ENCODE assay signal across 1 cellular context in the genomic region with DNA sequence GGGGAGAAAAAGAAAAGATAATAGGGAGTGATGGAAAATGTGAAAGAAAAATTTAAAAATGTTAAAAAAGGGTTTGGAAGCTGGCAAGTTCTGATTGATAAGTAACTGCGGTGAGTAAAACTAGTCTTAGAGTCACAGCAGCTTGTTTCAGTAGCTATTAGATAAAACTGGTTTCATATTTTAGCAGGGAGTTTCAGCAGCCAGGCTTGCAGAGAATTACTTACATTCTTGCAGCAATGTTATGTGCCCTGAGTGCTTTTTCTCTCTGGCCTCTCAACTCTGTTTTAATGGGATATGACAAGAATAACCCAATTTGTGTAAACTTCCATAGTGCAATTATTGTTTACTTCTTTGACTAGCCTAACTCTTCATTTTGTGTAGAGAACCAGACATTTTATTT.
TF ChIP-seq lines count a peak whose summit lies in the region.

No MANE protein-coding gene starts in this region.

TF ChIP-seq in SK-N-SH treated with all-trans-retinoic acid at 6 μM for 48 hours, 23 proteins besides CTCF, POLR2A, EP300 and RAD21 (continued from another document):
- TF ChIP-seq, protein P1, sequence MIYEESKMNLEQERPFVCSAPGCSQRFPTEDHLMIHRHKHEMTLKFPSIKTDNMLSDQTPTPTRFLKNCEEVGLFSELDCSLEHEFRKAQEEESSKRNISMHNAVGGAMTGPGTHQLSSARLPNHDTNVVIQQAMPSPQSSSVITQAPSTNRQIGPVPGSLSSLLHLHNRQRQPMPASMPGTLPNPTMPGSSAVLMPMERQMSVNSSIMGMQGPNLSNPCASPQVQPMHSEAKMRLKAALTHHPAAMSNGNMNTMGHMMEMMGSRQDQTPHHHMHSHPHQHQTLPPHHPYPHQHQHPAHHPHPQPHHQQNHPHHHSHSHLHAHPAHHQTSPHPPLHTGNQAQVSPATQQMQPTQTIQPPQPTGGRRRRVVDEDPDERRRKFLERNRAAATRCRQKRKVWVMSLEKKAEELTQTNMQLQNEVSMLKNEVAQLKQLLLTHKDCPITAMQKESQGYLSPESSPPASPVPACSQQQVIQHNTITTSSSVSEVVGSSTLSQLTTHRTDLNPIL (CRISPR knock-in tag; IDR thresholded peaks at IDR 0.05; ENCODE audit: low read depth), result no peak
TF ChIP-seq in SK-N-SH treated with all-trans-retinoic acid at 6 μM for 48 hours: peak in this region for 0.
